In the genomic region with DNA sequence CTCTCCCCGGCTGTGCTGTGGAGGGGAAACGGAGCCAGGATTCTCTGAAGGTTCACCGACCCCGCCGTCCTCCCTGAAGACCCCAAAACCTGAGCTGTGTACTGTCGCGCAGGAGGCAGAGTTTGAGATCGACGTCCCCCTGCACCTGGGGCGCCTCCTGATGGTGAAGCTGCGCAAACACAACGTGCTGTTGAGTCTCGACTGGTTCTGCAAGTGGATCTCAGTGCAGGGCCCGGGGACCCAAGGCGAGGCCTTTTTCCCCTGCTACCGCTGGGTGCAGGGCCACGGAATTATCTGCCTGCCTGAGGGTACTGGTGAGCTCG, we compare ENCODE assay signal across 9 cellular contexts.
DNase-seq lines count a peak whose midpoint lies in the region; ATAC-seq and TF ChIP-seq lines count a peak whose summit lies in the region.
"Had no signal": no experiment of that assay in that cellular context is flagged by ENCODE, and none has a peak within 500 bp of the region (broad histone marks: within the 10 kb centered on the region; RNA-seq: fewer than 3 reads in every experiment).

No MANE protein-coding gene starts in this region.

- POLR2A ChIA-PET in activated CD4-positive, alpha-beta memory T cell treated with anti-CD3 and anti-CD28 coated beads for 36 hours (lab: Charles Lee), result no interaction called here

- H3K4me1 Mint-ChIP-seq in activated CD8-positive, alpha-beta memory T cell treated with anti-CD3 and anti-CD28 coated beads, Interleukin-2, amount 10 ng/mL, durations not matched to agents 7 days and 5 days, result no peaks in the 10 kb centered on the region
- H3K4me1 Mint-ChIP-seq in activated CD4-positive, alpha-beta memory T cell treated with anti-CD3 and anti-CD28 coated beads for 36 hours (ENCODE audit: low read depth), result peaks cover 3% of the 10 kb centered on the region

- no peak overlapping the region for H3K27ac Mint-ChIP-seq in activated CD8-positive, alpha-beta memory T cell treated with anti-CD3 and anti-CD28 coated beads, Interleukin-2, amount 10 ng/mL, durations not matched to agents 7 days and 5 days
- no peak overlapping the region for H3K27ac Mint-ChIP-seq in activated CD4-positive, alpha-beta memory T cell treated with anti-CD3 and anti-CD28 coated beads for 36 hours
- H3K27ac Mint-ChIP-seq: CD4-positive, CD25-positive, alpha-beta regulatory T cell had no signal

- no peaks in the 10 kb centered on the region for H3K36me3 Mint-ChIP-seq in activated CD8-positive, alpha-beta memory T cell treated with anti-CD3 and anti-CD28 coated beads, Interleukin-2, amount 10 ng/mL, durations not matched to agents 7 days and 5 days
- no peaks in the 10 kb centered on the region for H3K36me3 Mint-ChIP-seq in activated CD4-positive, alpha-beta memory T cell treated with anti-CD3 and anti-CD28 coated beads for 36 hours

- H3K27me3 ChIP-seq in thyroid gland, result no peaks in the 10 kb centered on the region

- H3K36me3 ChIP-seq in thyroid gland, result peaks cover 0 to 4% of the 10 kb centered on the region in 2 donors

- 45 to 47% methylated on average over 17 to 18 of the region's 18 CpGs for WGBS in thyroid gland, 2 donors

- H3K9me3 Mint-ChIP-seq in activated CD8-positive, alpha-beta memory T cell treated with anti-CD3 and anti-CD28 coated beads, Interleukin-2, amount 10 ng/mL, durations not matched to agents 7 days and 5 days (ENCODE audit: low read depth), result peaks cover 1% of the 10 kb centered on the region
- no peaks in the 10 kb centered on the region for H3K9me3 Mint-ChIP-seq in activated CD4-positive, alpha-beta memory T cell treated with anti-CD3 and anti-CD28 coated beads for 36 hours

- no peak for TF ChIP-seq POLR2A in thyroid gland (IDR thresholded peaks at IDR 0.05)

- no peak overlapping the region for H3K27ac ChIP-seq in thyroid gland

- intact Hi-C loops in activated CD4-positive, alpha-beta memory T cell treated with anti-CD3 and anti-CD28 coated beads for 36 hours (cut with micrococcal nuclease), result loop anchor here (10.0 kb wide), 2 partner anchors 49 to 229 kb away; no protein-coding TSS in a partner anchor
- intact Hi-C loops in thyroid gland (cut with DNase I), result no loop called here

- no peaks in the 10 kb centered on the region for H3K9me3 ChIP-seq in thyroid gland

- no peak for ATAC-seq in activated CD8-positive, alpha-beta memory T cell treated with anti-CD3 and anti-CD28 coated beads, Interleukin-2, amount 10 ng/mL, durations not matched to agents 7 days and 5 days
- ATAC-seq in stimulated activated naive CD8-positive, alpha-beta T cell treated with anti-CD3 and anti-CD28 coated beads, Interleukin-15, Interleukin-2, amounts not matched to agents 100 U/mL and 50 U/mL, for 24 hours, result no peak
- ATAC-seq in GM18517 (IDR thresholded peaks at IDR 0.05; ENCODE audit: unreplicated experiment) (no peak), HG02759 (IDR thresholded peaks at IDR 0.05; ENCODE audit: unreplicated experiment) (no peak)

- DNase-seq in activated CD8-positive, alpha-beta memory T cell treated with anti-CD3 and anti-CD28 coated beads for 24 hours, result peak; percentile 67
- no peak for DNase-seq in activated CD8-positive, alpha-beta memory T cell treated with anti-CD3 and anti-CD28 coated beads, Interleukin-2, amount 10 ng/mL, durations not matched to agents 7 days and 5 days
- DNase-seq in activated CD4-positive, alpha-beta memory T cell treated with anti-CD3 and anti-CD28 coated beads for 36 hours, result peak; percentile 59
- DNase-seq in germinal center (ENCODE audit: low spot score) (peak; percentile 31), thyroid gland (no peak)
- DNase-seq in stimulated activated naive CD8-positive, alpha-beta T cell treated with anti-CD3 and anti-CD28 coated beads, Interleukin-15, Interleukin-2, amounts not matched to agents 100 U/mL and 50 U/mL, for 24 hours, result peak; percentile 52

- no peak overlapping the region for H3K4me3 Mint-ChIP-seq in activated CD8-positive, alpha-beta memory T cell treated with anti-CD3 and anti-CD28 coated beads, Interleukin-2, amount 10 ng/mL, durations not matched to agents 7 days and 5 days
- no peak overlapping the region for H3K4me3 Mint-ChIP-seq in activated CD4-positive, alpha-beta memory T cell treated with anti-CD3 and anti-CD28 coated beads for 36 hours
- H3K4me3 Mint-ChIP-seq: CD4-positive, CD25-positive, alpha-beta regulatory T cell had no signal

- CTCF ChIA-PET in activated CD8-positive, alpha-beta memory T cell treated with anti-CD3 and anti-CD28 coated beads, Interleukin-2, amount 10 ng/mL, durations not matched to agents 7 days and 5 days (lab: Charles Lee), result interaction anchor here (1.5 to 1.9 kb wide), 2 partner anchors 51 to 110 kb away, joined by 4 to 8 read pairs; no protein-coding TSS in a partner anchor
- CTCF ChIA-PET in activated CD4-positive, alpha-beta memory T cell treated with anti-CD3 and anti-CD28 coated beads for 36 hours (lab: Charles Lee), result interaction anchor here (0.7 to 5.1 kb wide), 9 partner anchors 9 to 422 kb away, joined by 3 to 30 read pairs (median 4); no protein-coding TSS in a partner anchor

- TF ChIP-seq CTCF in thyroid gland (IDR thresholded peaks at IDR 0.05), result peak in 2 of 6 experiments; percentile 8 to 14

- no peaks in the 10 kb centered on the region for H3K4me1 ChIP-seq in thyroid gland

- no peak overlapping the region for H3K4me3 ChIP-seq in thyroid gland (replicated peaks in 1 of 3)

- H3K27me3 Mint-ChIP-seq in activated CD8-positive, alpha-beta memory T cell treated with anti-CD3 and anti-CD28 coated beads, Interleukin-2, amount 10 ng/mL, durations not matched to agents 7 days and 5 days, result peaks cover 51% of the 10 kb centered on the region
- peaks cover 62% of the 10 kb centered on the region for H3K27me3 Mint-ChIP-seq in activated CD4-positive, alpha-beta memory T cell treated with anti-CD3 and anti-CD28 coated beads for 36 hours

Comparison
In these comparisons a context has a peak if more than half of its experiments do, and no peak if none do; other contexts are left out.
1. DNase-seq: peak in activated CD8-positive, alpha-beta memory T cell treated with anti-CD3 and anti-CD28 coated beads for 24 hours (single experiment), activated CD4-positive, alpha-beta memory T cell treated with anti-CD3 and anti-CD28 coated beads for 36 hours (single experiment), germinal center (single experiment) and stimulated activated naive CD8-positive, alpha-beta T cell treated with anti-CD3 and anti-CD28 coated beads, Interleukin-15, Interleukin-2, amounts not matched to agents 100 U/mL and 50 U/mL, for 24 hours (single experiment); none in activated CD8-positive, alpha-beta memory T cell treated with anti-CD3 and anti-CD28 coated beads, Interleukin-2, amount 10 ng/mL, durations not matched to agents 7 days and 5 days (single experiment) and thyroid gland (0 of 2).